10 cellular contexts compared by ENCODE assay signal in the genomic region with DNA sequence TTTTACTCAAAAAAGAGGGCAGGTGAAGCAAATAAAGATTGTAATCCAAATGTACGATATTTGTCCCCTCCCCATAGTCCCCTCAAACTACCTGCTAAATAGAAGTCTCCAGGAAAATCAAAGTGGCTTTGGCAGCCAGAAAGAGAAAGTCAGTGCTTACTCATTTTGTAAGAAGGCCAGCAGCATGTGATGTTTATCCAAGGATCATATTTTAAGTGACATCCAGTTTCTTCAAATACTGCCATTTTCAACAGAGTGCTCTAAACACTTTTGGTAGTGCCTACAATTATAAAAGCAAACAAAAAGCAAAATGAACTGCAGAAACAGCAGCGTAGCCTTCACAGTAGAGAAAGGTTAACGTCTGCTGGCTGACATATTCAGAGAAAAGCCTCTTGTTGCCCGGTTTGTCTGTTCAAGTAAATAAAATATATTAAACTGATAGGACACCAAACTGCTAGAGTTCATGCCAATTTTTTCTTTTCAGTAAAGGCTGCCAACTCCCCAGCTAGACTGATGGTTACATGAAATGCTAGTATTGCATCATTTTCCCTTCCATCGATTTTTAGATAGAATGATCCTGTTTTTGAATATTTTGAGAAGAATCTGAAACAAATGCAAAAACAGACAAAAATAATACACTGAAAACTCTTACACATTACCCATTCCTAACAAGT.
DNase-seq lines count a peak whose midpoint lies in the region; ATAC-seq and TF ChIP-seq lines count a peak whose summit lies in the region.
"Had no signal": no experiment of that assay in that cellular context is flagged by ENCODE, and none has a peak within 500 bp of the region (broad histone marks: within the 10 kb centered on the region; RNA-seq: fewer than 3 reads in every experiment).

No MANE protein-coding gene starts in this region.

- H3K27me3 ChIP-seq in gastrocnemius medialis (no peaks in the 10 kb centered on the region), dorsolateral prefrontal cortex (peaks cover 0 to 25% (median 0%) of the 10 kb centered on the region in 45 donors)

- ATAC-seq in gastrocnemius medialis = peak; percentile 24 to 54
- no peak for ATAC-seq in left colon

- intact Hi-C loops in gastrocnemius medialis (cut with DNase I; ENCODE audit: low total_unique reads) (no loop called here), left colon (cut with DNase I, micrococcal nuclease) (no loop called here), dorsolateral prefrontal cortex (cut with DNase I) (no loop called here)

- H3K27ac ChIP-seq in gastrocnemius medialis = peak overlapping the region in 2 of 4 donors; percentile 5 to 10
- H3K27ac ChIP-seq in dorsolateral prefrontal cortex = no peak overlapping the region

- no peak overlapping the region for H3K4me3 ChIP-seq in choroid plexus epithelial cell (ENCODE audit: low read depth, low read length)
- H3K4me3 ChIP-seq in gastrocnemius medialis = peak overlapping the region in 1 of 4 donors; percentile 6
- no peak overlapping the region for H3K4me3 ChIP-seq in dorsolateral prefrontal cortex

- no peaks in the 10 kb centered on the region for H3K36me3 ChIP-seq in gastrocnemius medialis

- no peak for TF ChIP-seq CTCF in choroid plexus epithelial cell (conservative IDR thresholded peaks at IDR 0.05; ENCODE audit: low read depth, low read length)
- no peak for TF ChIP-seq CTCF in gastrocnemius medialis (IDR thresholded peaks at IDR 0.05 in 4 of 5, conservative IDR thresholded peaks at IDR 0.05 in 1 of 5)
- TF ChIP-seq CTCF in dorsolateral prefrontal cortex (IDR thresholded peaks at IDR 0.05 in 54 of 56, conservative IDR thresholded peaks at IDR 0.05 in 2 of 56; ENCODE audit: low read depth in 1 of 56, partially characterized antibody in 56 of 56) = no peak

- in situ Hi-C loops in gastrocnemius medialis (cut with MboI; ENCODE audit: low sequenced_read_pairs in 4 of 4) = no loop called here

- no peaks in the 10 kb centered on the region for H3K4me1 ChIP-seq in gastrocnemius medialis

- H3K9me3 ChIP-seq in gastrocnemius medialis = no peaks in the 10 kb centered on the region

- DNase-seq in DMS 273 (lab: John Stamatoyannopoulos, UW; ENCODE audit: unreplicated experiment) (peak; percentile 56), DMS 273 treated with DMSO at 0.1 percent for 48 hours (lab: John Stamatoyannopoulos, UW) (no peak), NCI-H2227 (lab: John Stamatoyannopoulos, UW; ENCODE audit: unreplicated experiment) (peak; percentile 22), choroid plexus epithelial cell (ENCODE audit: low read depth) (peak; percentile 9), gastrocnemius medialis (no peak), left colon (no peak), dorsolateral prefrontal cortex (no peak), HuH-7.5 (ENCODE audit: low spot score) (no peak)
- DNase-seq: midbrain, NCI-H526 had no signal

- no peak for TF ChIP-seq POLR2A in gastrocnemius medialis (IDR thresholded peaks at IDR 0.05)

Comparison
In these comparisons a context has a peak if more than half of its experiments do, and no peak if none do; other contexts are left out.
1. DNase-seq: peak in DMS 273 (single experiment), NCI-H2227 (single experiment) and choroid plexus epithelial cell (single experiment); none in DMS 273 treated with DMSO at 0.1 percent for 48 hours (single experiment), gastrocnemius medialis (0 of 2), left colon (0 of 2), dorsolateral prefrontal cortex (0 of 10) and HuH-7.5 (single experiment).